ENCODE assay signal across 20 cellular contexts in the genomic region with DNA sequence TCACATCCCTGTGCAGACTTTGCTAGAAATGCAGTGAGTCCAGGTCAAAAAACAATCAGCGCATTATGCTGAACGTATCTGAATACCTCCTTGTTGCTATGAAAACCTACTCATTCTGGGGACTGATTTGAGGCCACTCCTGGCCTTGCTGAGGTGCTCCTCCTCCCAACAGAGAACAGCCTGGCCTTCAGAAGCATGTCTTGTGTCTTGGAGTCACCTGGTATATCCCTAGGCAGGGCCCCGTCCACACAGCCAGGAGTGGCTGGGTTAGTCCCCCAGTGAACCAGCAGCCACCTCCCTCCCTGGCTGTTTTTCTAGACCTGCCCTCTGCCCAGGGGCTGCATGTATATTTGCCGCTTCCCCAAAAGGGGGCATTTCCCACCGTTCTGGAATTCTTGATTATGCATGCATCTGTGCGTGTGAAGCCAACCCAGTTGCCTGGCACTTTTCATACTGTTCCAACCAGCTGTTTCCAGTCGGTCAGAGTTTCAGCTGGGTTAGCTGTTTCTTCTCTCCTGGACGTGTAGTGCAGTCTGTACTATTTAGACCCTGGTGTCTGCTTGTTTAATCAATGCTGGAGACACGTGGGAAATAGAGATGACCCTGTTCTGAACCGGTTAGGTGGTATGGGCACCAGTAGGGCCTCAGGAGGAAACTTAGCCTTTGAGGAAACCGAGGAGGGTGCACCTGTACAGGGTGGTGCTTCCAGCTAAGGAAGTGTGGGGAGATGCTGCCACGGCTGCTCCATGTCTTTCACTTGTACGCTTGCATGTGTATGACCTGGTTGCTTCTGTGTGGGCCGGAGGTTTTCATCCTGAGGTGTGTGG.
DNase-seq lines count a peak whose midpoint lies in the region; ATAC-seq and TF ChIP-seq lines count a peak whose summit lies in the region.
"Had no signal": no experiment of that assay in that cellular context is flagged by ENCODE, and none has a peak within 500 bp of the region (broad histone marks: within the 10 kb centered on the region; RNA-seq: fewer than 3 reads in every experiment).

No MANE protein-coding gene starts in this region.

- H3K4me1 ChIP-seq in PC-9 (replicated peaks; ENCODE audit: insufficient read depth): no peaks in the 10 kb centered on the region

- TF ChIP-seq CTCF in activated CD8-positive, alpha-beta T cell treated with anti-CD3 and anti-CD28 coated beads for 36 hours (IDR thresholded peaks at IDR 0.05): no peak
- TF ChIP-seq CTCF in PC-9 (conservative IDR thresholded peaks at IDR 0.05): no peak

- ATAC-seq in activated CD8-positive, alpha-beta T cell treated with anti-CD3 and anti-CD28 coated beads for 36 hours: peak; percentile 42
- ATAC-seq in stimulated activated memory B cell treated with anti-CD40 and anti-IgM and Interleukin-4, amounts not matched to agents 10 μg/mL and 1 μg/mL and 100 μg/mL, for 72 hours: peak; percentile 43
- ATAC-seq in HG03196 (IDR thresholded peaks at IDR 0.05; ENCODE audit: unreplicated experiment): no peak
- ATAC-seq: A549, left lobe of liver had no signal

- TF ChIP-seq POLR2A in erythroblast (IDR thresholded peaks at IDR 0.05; ENCODE audit: low read length): no peak

- H3K9me3 ChIP-seq in PC-9 (ENCODE audit: insufficient read depth, low read depth): no peaks in the 10 kb centered on the region
- H3K9me3 ChIP-seq: A549, ovary had no signal

- no peak overlapping the region for H3K4me2 ChIP-seq in PC-9
- H3K4me2 ChIP-seq: A549 had no signal

- peak; percentile 15 for DNase-seq in activated T-cell treated with anti-CD3 and anti-CD28 coated beads for 24 hours (ENCODE audit: low read depth)
- DNase-seq in activated T-cell treated with anti-CD3 and anti-CD28 coated beads for 4 hours: no peak
- no peak for DNase-seq in activated CD8-positive, alpha-beta T cell treated with anti-CD3 and anti-CD28 coated beads for 36 hours
- DNase-seq in immature natural killer cell: peak in 1 of 3 donors; percentile 1
- no peak for DNase-seq in PC-9
- no peak for DNase-seq in erythroblast (lab: John Stamatoyannopoulos, UW)
- DNase-seq: activated CD4-positive, alpha-beta T cell treated with anti-CD3 and anti-CD28 coated beads for 4 hours; CD4-positive, alpha-beta memory T cell; endodermal cell; NCI-H2029 treated with DMSO at 0.1 percent for 48 hours; NCI-H526; small intestine; T1000 had no signal

- peaks cover 13% of the 10 kb centered on the region for H3K4me1 Mint-ChIP-seq in activated CD8-positive, alpha-beta T cell treated with anti-CD3 and anti-CD28 coated beads for 36 hours (ENCODE audit: low read depth)
- peaks cover 12% of the 10 kb centered on the region in 2 donors for H3K4me1 Mint-ChIP-seq in immature natural killer cell
- H3K4me1 Mint-ChIP-seq in stimulated activated memory B cell treated with anti-CD40 and anti-IgM and Interleukin-4, amounts not matched to agents 10 μg/mL and 1 μg/mL and 100 μg/mL, for 72 hours: no peaks in the 10 kb centered on the region

- no peaks in the 10 kb centered on the region for H3K36me3 Mint-ChIP-seq in activated CD8-positive, alpha-beta T cell treated with anti-CD3 and anti-CD28 coated beads for 36 hours (ENCODE audit: low read depth)
- H3K36me3 Mint-ChIP-seq in immature natural killer cell: no peaks in the 10 kb centered on the region
- H3K36me3 Mint-ChIP-seq in stimulated activated memory B cell treated with anti-CD40 and anti-IgM and Interleukin-4, amounts not matched to agents 10 μg/mL and 1 μg/mL and 100 μg/mL, for 72 hours: no peaks in the 10 kb centered on the region
- H3K36me3 Mint-ChIP-seq: CD4-positive, alpha-beta memory T cell; type B pancreatic cell had no signal

- intact Hi-C loops in activated CD8-positive, alpha-beta T cell treated with anti-CD3 and anti-CD28 coated beads for 36 hours (cut with micrococcal nuclease): no loop called here
- intact Hi-C loops in PC-9 (cut with micrococcal nuclease; ENCODE audit: unreplicated experiment): no loop called here

- H3K9me3 Mint-ChIP-seq in activated CD8-positive, alpha-beta T cell treated with anti-CD3 and anti-CD28 coated beads for 36 hours: peaks cover 1% of the 10 kb centered on the region
- H3K9me3 Mint-ChIP-seq in immature natural killer cell: no peaks in the 10 kb centered on the region
- peaks cover 3% of the 10 kb centered on the region for H3K9me3 Mint-ChIP-seq in stimulated activated memory B cell treated with anti-CD40 and anti-IgM and Interleukin-4, amounts not matched to agents 10 μg/mL and 1 μg/mL and 100 μg/mL, for 72 hours
- H3K9me3 Mint-ChIP-seq: endodermal cell had no signal

- no peaks in the 10 kb centered on the region for H4K20me1 ChIP-seq in PC-9 (ENCODE audit: insufficient read depth)

- H3K27ac Mint-ChIP-seq in activated CD8-positive, alpha-beta T cell treated with anti-CD3 and anti-CD28 coated beads for 36 hours: no peak overlapping the region
- H3K27ac Mint-ChIP-seq in immature natural killer cell: no peak overlapping the region
- no peak overlapping the region for H3K27ac Mint-ChIP-seq in stimulated activated memory B cell treated with anti-CD40 and anti-IgM and Interleukin-4, amounts not matched to agents 10 μg/mL and 1 μg/mL and 100 μg/mL, for 72 hours
- H3K27ac Mint-ChIP-seq: activated T-helper 1 cell treated with anti-CD3 and anti-CD28 coated beads, Interleukin-12 subunit alpha, Interleukin-12 subunit beta, Interleukin-2, Interleukin-4 antibody, amounts not matched to agents 30 ng/mL and 10 ng/mL and 1 ng/mL, durations not matched to agents 14 hours and 24 hours and 36 hours; endodermal cell; type B pancreatic cell had no signal

- H3F3A ChIP-seq in PC-9 (ENCODE audit: insufficient read depth, low read depth): no peaks in the 10 kb centered on the region

- no peaks in the 10 kb centered on the region for H3K9me2 ChIP-seq in PC-9 (ENCODE audit: insufficient read depth)

- no peak overlapping the region for H3K4me3 Mint-ChIP-seq in activated CD8-positive, alpha-beta T cell treated with anti-CD3 and anti-CD28 coated beads for 36 hours
- H3K4me3 Mint-ChIP-seq in immature natural killer cell: peak overlapping the region in 4 of 5 donors; percentile 20 to 41 (median 30)
- no peak overlapping the region for H3K4me3 Mint-ChIP-seq in stimulated activated memory B cell treated with anti-CD40 and anti-IgM and Interleukin-4, amounts not matched to agents 10 μg/mL and 1 μg/mL and 100 μg/mL, for 72 hours
- H3K4me3 Mint-ChIP-seq: activated T-helper 1 cell treated with anti-CD3 and anti-CD28 coated beads, Interleukin-12 subunit alpha, Interleukin-12 subunit beta, Interleukin-2, Interleukin-4 antibody, amounts not matched to agents 30 ng/mL and 10 ng/mL and 1 ng/mL, durations not matched to agents 14 hours and 24 hours and 36 hours; endodermal cell; type B pancreatic cell had no signal

- no peaks in the 10 kb centered on the region for H3K36me3 ChIP-seq in PC-9 (ENCODE audit: low read depth)
- H3K36me3 ChIP-seq: ovary had no signal

- CTCF ChIA-PET in activated CD8-positive, alpha-beta T cell treated with anti-CD3 and anti-CD28 coated beads for 36 hours (lab: Charles Lee): no interaction called here
- CTCF ChIA-PET in PC-9 (lab: Charles Lee): no interaction called here

- peaks cover 45% of the 10 kb centered on the region for H3K27me3 Mint-ChIP-seq in activated CD8-positive, alpha-beta T cell treated with anti-CD3 and anti-CD28 coated beads for 36 hours
- peaks cover 18 to 20% (median 19%) of the 10 kb centered on the region in 3 donors for H3K27me3 Mint-ChIP-seq in immature natural killer cell (ENCODE audit: low read depth in 3 of 3)
- no peaks in the 10 kb centered on the region for H3K27me3 Mint-ChIP-seq in stimulated activated memory B cell treated with anti-CD40 and anti-IgM and Interleukin-4, amounts not matched to agents 10 μg/mL and 1 μg/mL and 100 μg/mL, for 72 hours
- H3K27me3 Mint-ChIP-seq: type B pancreatic cell had no signal

- no peaks in the 10 kb centered on the region for H3K79me2 ChIP-seq in PC-9 (ENCODE audit: low read depth)

- H2AFZ ChIP-seq in PC-9: no peak overlapping the region

- no peaks in the 10 kb centered on the region for H3K27me3 ChIP-seq in PC-9 (ENCODE audit: insufficient read depth, low read depth)
- H3K27me3 ChIP-seq: ovary had no signal

- H3K4me3 ChIP-seq in PC-9: no peak overlapping the region
- H3K4me3 ChIP-seq: A549, ovary had no signal

- no peak overlapping the region for H3K27ac ChIP-seq in PC-9
- H3K27ac ChIP-seq: A549, ovary had no signal

- no TSS peak for BruUV-seq in PC-9 (replicated peaks; lab: Mats Ljungman, UMichigan)

- POLR2A ChIA-PET in activated CD8-positive, alpha-beta T cell treated with anti-CD3 and anti-CD28 coated beads for 36 hours (lab: Charles Lee): no interaction called here
- POLR2A ChIA-PET in PC-9 (lab: Charles Lee; ENCODE audit: unreplicated experiment): interaction anchor here (0.7 kb wide), 1 partner anchor 123 kb away, joined by 4 read pairs; no protein-coding TSS in a partner anchor

Comparison
In these comparisons a context has a peak if more than half of its experiments do, and no peak if none do; other contexts are left out.
1. H3K4me3 Mint-ChIP-seq: peak in immature natural killer cell (4 of 5); none in activated CD8-positive, alpha-beta T cell treated with anti-CD3 and anti-CD28 coated beads for 36 hours (single experiment) and stimulated activated memory B cell treated with anti-CD40 and anti-IgM and Interleukin-4, amounts not matched to agents 10 μg/mL and 1 μg/mL and 100 μg/mL, for 72 hours (single experiment).